Comparison of ENCODE assay signal across 21 cellular contexts in the genomic region with DNA sequence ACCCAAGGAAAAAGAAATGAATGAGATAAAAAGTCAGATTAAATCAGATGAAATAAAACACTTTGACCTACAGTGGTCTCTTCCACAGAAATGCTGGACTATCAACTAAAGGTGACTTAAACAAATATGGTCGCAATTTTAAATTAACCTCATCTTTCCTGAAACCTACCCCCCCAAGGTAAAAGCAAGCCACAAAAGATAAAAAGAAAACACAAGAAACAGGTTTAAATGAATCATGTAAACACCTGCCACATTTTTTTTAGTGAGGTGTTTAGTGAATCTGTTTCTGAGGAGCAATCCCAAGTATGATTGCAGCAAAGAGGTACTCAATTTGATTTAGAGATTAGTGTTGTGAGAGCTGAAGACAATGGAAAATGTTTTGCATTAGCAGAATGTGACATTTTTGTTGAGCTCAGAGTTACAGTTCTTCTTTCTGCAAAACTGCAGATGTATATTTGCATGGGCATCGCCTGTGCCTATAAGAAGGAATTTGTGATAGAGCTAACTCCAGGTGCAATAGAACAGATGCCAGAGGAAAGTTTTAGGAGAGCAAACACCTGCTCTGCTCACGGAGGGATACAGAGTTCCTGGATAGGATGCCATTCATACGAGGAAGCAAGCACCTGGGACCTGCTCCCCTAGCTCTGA. TPM values are rescaled to one million over a fixed set of nuclear protein-coding genes. Genes with fewer than 3 reads are reported as not detected.
DNase-seq lines count a peak whose midpoint lies in the region; ATAC-seq and TF ChIP-seq lines count a peak whose summit lies in the region.
"Had no signal": no experiment of that assay in that cellular context is flagged by ENCODE, and none has a peak within 500 bp of the region (broad histone marks: within the 10 kb centered on the region; RNA-seq: fewer than 3 reads in every experiment).

No MANE protein-coding gene starts in this region.

- peak overlapping the region; percentile 25 for H3K27ac Mint-ChIP-seq in activated naive CD4-positive, alpha-beta T cell treated with anti-CD3 and anti-CD28 coated beads, Interleukin-2, amount 10 ng/mL, durations not matched to agents 7 days and 5 days
- peak overlapping the region; percentile 54 for H3K27ac Mint-ChIP-seq in activated B cell treated with CpG ODN at 0.5 μM for 24 hours
- H3K27ac Mint-ChIP-seq: CD4-positive, CD25-positive, alpha-beta regulatory T cell; GM23338; T-helper 1 cell treated with Interleukin-12 subunit alpha and Interleukin-12 subunit beta and Interleukin-4 antibody, amounts not matched to agents 30 μg/mL and 1 μg/mL, for 36 hours had no signal

- H3K9me3 Mint-ChIP-seq in activated naive CD4-positive, alpha-beta T cell treated with anti-CD3 and anti-CD28 coated beads, Interleukin-2, amount 10 ng/mL, durations not matched to agents 7 days and 5 days, result no peaks in the 10 kb centered on the region
- no peaks in the 10 kb centered on the region for H3K9me3 Mint-ChIP-seq in activated B cell treated with CpG ODN at 0.5 μM for 24 hours
- H3K9me3 Mint-ChIP-seq: GM23338; T-helper 1 cell treated with Interleukin-12 subunit alpha and Interleukin-12 subunit beta and Interleukin-4 antibody, amounts not matched to agents 30 μg/mL and 1 μg/mL, for 36 hours had no signal

- TF ChIP-seq CTCF in activated B cell treated with CpG ODN at 0.5 μM for 24 hours (IDR thresholded peaks at IDR 0.05), result no peak

- H3K4me1 Mint-ChIP-seq in activated naive CD4-positive, alpha-beta T cell treated with anti-CD3 and anti-CD28 coated beads, Interleukin-2, amount 10 ng/mL, durations not matched to agents 7 days and 5 days, result peaks cover 13% of the 10 kb centered on the region
- peaks cover 35% of the 10 kb centered on the region for H3K4me1 Mint-ChIP-seq in activated B cell treated with CpG ODN at 0.5 μM for 24 hours

- ATAC-seq in activated B cell treated with CpG ODN at 0.5 μM for 24 hours (ENCODE audit: low read depth) (no peak), HG03342 (IDR thresholded peaks at IDR 0.05; ENCODE audit: unreplicated experiment) (no peak)
- ATAC-seq: GM23338, HCT116 had no signal

- POLR2A ChIA-PET in activated B cell treated with CpG ODN at 0.5 μM for 24 hours (lab: Charles Lee), result interaction anchor here (1.0 to 1.1 kb wide), 2 partner anchors 10 to 12 kb away, joined by 4 to 9 read pairs; no protein-coding TSS in a partner anchor

- intact Hi-C loops in activated B cell treated with CpG ODN at 0.5 μM for 24 hours (cut with micrococcal nuclease), result loop anchor here (10.0 kb wide), 2 partner anchors 190 to 330 kb away; a partner anchor contains a TSS

- H3K27me3 Mint-ChIP-seq in activated naive CD4-positive, alpha-beta T cell treated with anti-CD3 and anti-CD28 coated beads, Interleukin-2, amount 10 ng/mL, durations not matched to agents 7 days and 5 days, result peaks cover 46% of the 10 kb centered on the region
- no peaks in the 10 kb centered on the region for H3K27me3 Mint-ChIP-seq in activated B cell treated with CpG ODN at 0.5 μM for 24 hours

- H3K36me3 Mint-ChIP-seq in activated naive CD4-positive, alpha-beta T cell treated with anti-CD3 and anti-CD28 coated beads, Interleukin-2, amount 10 ng/mL, durations not matched to agents 7 days and 5 days, result peaks cover 5% of the 10 kb centered on the region
- peaks cover 9% of the 10 kb centered on the region for H3K36me3 Mint-ChIP-seq in activated B cell treated with CpG ODN at 0.5 μM for 24 hours (ENCODE audit: low read depth)
- H3K36me3 Mint-ChIP-seq: CD4-positive, CD25-positive, alpha-beta regulatory T cell had no signal

- CTCF ChIA-PET in activated naive CD4-positive, alpha-beta T cell treated with anti-CD3 and anti-CD28 coated beads, Interleukin-2, amount 10 ng/mL, durations not matched to agents 7 days and 5 days (lab: Charles Lee), result no interaction called here
- CTCF ChIA-PET in activated B cell treated with CpG ODN at 0.5 μM for 24 hours (lab: Charles Lee), result interaction anchor here (0.8 to 1.2 kb wide), 2 partner anchors 10 to 11 kb away, joined by 3 to 5 read pairs; no protein-coding TSS in a partner anchor

- DNase-seq in activated naive CD4-positive, alpha-beta T cell treated with anti-CD3 and anti-CD28 coated beads, Interleukin-2, amount 10 ng/mL, durations not matched to agents 7 days and 5 days, result no peak
- DNase-seq in activated naive CD4-positive, alpha-beta T cell treated with anti-CD3 and anti-CD28 coated beads, Interleukin-2, amount 50 U/mL, for 16 hours, result no peak
- DNase-seq in NAMALWA (ENCODE audit: low spot score) (peak; percentile 73), activated B cell treated with CpG ODN at 0.5 μM for 24 hours (no peak), NCI-H1694 (lab: John Stamatoyannopoulos, UW) (no peak), ureter (ENCODE audit: low spot score) (no peak), NCI-H2196 treated with DMSO at 0.1 percent for 48 hours (lab: John Stamatoyannopoulos, UW; ENCODE audit: unreplicated experiment) (no peak)
- DNase-seq: BE2C; Caco-2; CD4-positive, CD25-positive, alpha-beta regulatory T cell; GF-D8; MV-4-11; NCI-H1417; NCI-H187 treated with DMSO at 0.1 percent for 48 hours; NCI-H748 treated with DMSO at 0.1 percent for 48 hours; PC-9; SJCRH30 had no signal

- H3K4me3 Mint-ChIP-seq in activated naive CD4-positive, alpha-beta T cell treated with anti-CD3 and anti-CD28 coated beads, Interleukin-2, amount 10 ng/mL, durations not matched to agents 7 days and 5 days, result no peak overlapping the region
- H3K4me3 Mint-ChIP-seq in activated B cell treated with CpG ODN at 0.5 μM for 24 hours, result peak overlapping the region; percentile 36
- H3K4me3 Mint-ChIP-seq: GM23338; T-helper 1 cell treated with Interleukin-12 subunit alpha and Interleukin-12 subunit beta and Interleukin-4 antibody, amounts not matched to agents 30 μg/mL and 1 μg/mL, for 36 hours had no signal

RNA-seq across cellular contexts. Expression of a gene that starts 3.4 kb away (rescaled TPM):
- 45.5 and 46.3 TPM in 2 replicates for total RNA-seq in activated B cell treated with CpG ODN at 0.5 μM for 24 hours
- total RNA-seq in ureter, result 8.9 TPM
